13 cellular contexts compared by ENCODE assay signal in genomic region chr9:126788046-126788445, GRCh38.
"Had no signal": no experiment of that assay in that cellular context is flagged by ENCODE, and none has a peak within 500 bp of the region (broad histone marks: within the 10 kb centered on the region; RNA-seq: fewer than 3 reads in every experiment).

No MANE protein-coding gene starts in this region.

- DNase-seq: activated CD4-positive, alpha-beta T cell treated with anti-CD3 and anti-CD28 coated beads for 1 hour; activated gamma-delta T cell; activated T-cell treated with anti-CD3 and anti-CD28 coated beads, Interleukin-2, amount 50 U/mL, for 48 hours; anterior cingulate cortex; immature natural killer cell; left colon; stimulated activated CD4-positive, alpha-beta T cell treated with anti-CD3 and anti-CD28 coated beads, Interleukin-4, amount 100 ng/mL, for 4 hours; stomach; T1000; uterus had no signal

- H3K27me3 ChIP-seq: uterus had no signal

- H3K36me3 ChIP-seq: neutrophil, stomach, uterus had no signal

- H3K27ac ChIP-seq: neutrophil, uterus had no signal

- H3K4me3 ChIP-seq: lung, stomach, uterus had no signal

- H3K4me1 ChIP-seq: uterus had no signal

- H3K9me3 ChIP-seq: neutrophil, stomach, uterus had no signal

- ATAC-seq: left colon; naive thymus-derived CD4-positive, alpha-beta T cell had no signal
